In genomic region chrX:2707334-2707760, GRCh38 we compare ENCODE assay signal across 8 cellular contexts. TPM values are rescaled to one million over a fixed set of nuclear protein-coding genes. Genes with fewer than 3 reads are reported as not detected.
DNase-seq lines count a peak whose midpoint lies in the region; ATAC-seq, FAIRE-seq and TF ChIP-seq lines count a peak whose summit lies in the region.

No MANE protein-coding gene starts in this region.

- in situ Hi-C loops in GM13977 (cut with MboI; ENCODE audit: low pct_unique_long_range_greater_than_20kb, low sequenced_read_pairs, unreplicated experiment) (no loop called here), Panc1 (cut with HindIII; ENCODE audit: low pct_unique_long_range_greater_than_20kb, low sequenced_read_pairs) (no loop called here), K562 (cut with MboI) (no loop called here)

- H3K9me1 ChIP-seq in K562 (ENCODE audit: control insufficient read depth, insufficient read depth, low read length): no peaks in the 10 kb centered on the region

- intact Hi-C loops in Panc1 (cut with micrococcal nuclease; ENCODE audit: unreplicated experiment): no loop called here
- intact Hi-C loops in K562 (cut with micrococcal nuclease): no loop called here

- 0 out of 4 replicates have a peak, but pooled peaks of 1 of the 2 experiments have one; percentile 23 for TF ChIP-seq RAD21 in K562 (CRISPR knock-in tag; conservative IDR thresholded peaks at IDR 0.05 in 1 of 2, IDR thresholded peaks at IDR 0.05 in 1 of 2)

- DNase-seq in GM13977 (ENCODE audit: low spot score): peak; percentile 69
- DNase-seq in Panc1 (ENCODE audit: low read depth, low spot score): peak; percentile 50
- DNase-seq in K562 (ENCODE audit: extremely low read depth in 1 of 4, low spot score in 3 of 4): peak in 1 of 4 experiments; percentile 19
- peak; percentile 88 for DNase-seq in kidney epithelial cell (ENCODE audit: low read depth)
- peak; percentile 36 for DNase-seq in stimulated activated CD8-positive, alpha-beta memory T cell treated with anti-CD3 and anti-CD28 coated beads, Interleukin-12 subunit alpha, Interleukin-12 subunit beta, amount 100 ng/mL, for 4 hours (ENCODE audit: low read depth)
- no peak for DNase-seq in COLO668 (lab: John Stamatoyannopoulos, UW; ENCODE audit: unreplicated experiment)
- no peak for DNase-seq in NCI-H345 treated with DMSO at 0.1 percent for 48 hours (lab: John Stamatoyannopoulos, UW; ENCODE audit: unreplicated experiment)

- no TSS peak for BruUV-seq in Panc1 (replicated peaks; lab: Mats Ljungman, UMichigan)
- BruUV-seq in K562 (replicated peaks; lab: Mats Ljungman, UMichigan): no TSS peak

- H3K36me3 ChIP-seq in Panc1 (ENCODE audit: control insufficient read depth, insufficient read depth, low read length): no peaks in the 10 kb centered on the region
- no peaks in the 10 kb centered on the region for H3K36me3 ChIP-seq in K562 (ENCODE audit: control insufficient read depth, insufficient read depth, low read length)
- H3K36me3 ChIP-seq in kidney epithelial cell (ENCODE audit: control insufficient read depth, insufficient read depth, low read length): no peaks in the 10 kb centered on the region

- no peak for FAIRE-seq in K562 (lab: Jason Lieb, UNC)

- 15% methylated on average over 10 of the region's 12 CpGs for WGBS in K562 (ENCODE audit: insufficient coverage, low coverage, missing lambda C conversion rate)

- no peak overlapping the region for H3K4me2 ChIP-seq in K562 (ENCODE audit: insufficient read depth, low read length)

- H3K79me2 ChIP-seq in K562 (ENCODE audit: control insufficient read depth, insufficient read depth, low read length): no peaks in the 10 kb centered on the region

- H3K27ac ChIP-seq in Panc1 (ENCODE audit: low read length) (no peak overlapping the region), K562 (ENCODE audit: extremely low read depth, low read depth, low read length) (peak overlapping the region; percentile 40; the same call in 1 of the 3 replicates)

- H2AFZ ChIP-seq in K562 (ENCODE audit: low read depth, low read length): no peak overlapping the region

- no peaks in the 10 kb centered on the region for H4K20me1 ChIP-seq in K562 (replicated peaks; ENCODE audit: control insufficient read depth, insufficient read depth, low read length)

- TF ChIP-seq CTCF in GM13977 (IDR thresholded peaks at IDR 0.05; ENCODE audit: extremely low read depth, insufficient read depth, missing control alignments) (no peak), Panc1 (IDR thresholded peaks at IDR 0.05) (no peak), K562 (IDR thresholded peaks at IDR 0.05 in 2 of 3, conservative IDR thresholded peaks at IDR 0.05 in 1 of 3; ENCODE audit: insufficient read depth in 2 of 3, low read depth in 1 of 3, low read length in 3 of 3) (no peak), kidney epithelial cell (IDR thresholded peaks at IDR 0.05; ENCODE audit: insufficient read depth, low read length, poor library complexity, severe bottlenecking) (no peak)

- no peak for TF ChIP-seq POLR2A in K562 (conservative IDR thresholded peaks at IDR 0.05)

- ATAC-seq in HG02763 (IDR thresholded peaks at IDR 0.05; ENCODE audit: unreplicated experiment) (peak; percentile 92), Panc1 (peak; percentile 63), K562 (no peak; the same call in 1 of the 3 replicates)

- H3K9ac ChIP-seq in K562 (ENCODE audit: insufficient read depth in 1 of 2, low read depth in 2 of 2, low read length in 2 of 2): no peak overlapping the region

- H3K4me1 ChIP-seq in Panc1 (ENCODE audit: control insufficient read depth, insufficient read depth, low read length) (no peaks in the 10 kb centered on the region), K562 (replicated peaks in 1 of 2; ENCODE audit: control insufficient read depth in 2 of 2, insufficient read depth in 2 of 2, low read length in 2 of 2) (no peaks in the 10 kb centered on the region; a peak in 1 of 5 replicates)

- POLR2A ChIA-PET in Panc1 (lab: Charles Lee): no interaction called here
- POLR2A ChIA-PET in K562 (lab: Yijun Ruan, JAX): no interaction called here

- TF ChIP-seq EP300 in K562 (IDR thresholded peaks at IDR 0.05; ENCODE audit: low read length): no peak

- CTCF ChIA-PET in Panc1 (lab: Charles Lee): no interaction called here
- CTCF ChIA-PET in K562 (lab: Yijun Ruan, JAX; ENCODE audit: low intra/inter-chr PET ratio): no interaction called here

- H3K27me3 ChIP-seq in Panc1 (ENCODE audit: control insufficient read depth, insufficient read depth, low read length) (no peaks in the 10 kb centered on the region), K562 (ENCODE audit: control insufficient read depth in 2 of 2, insufficient read depth in 2 of 2, low read length in 2 of 2) (no peaks in the 10 kb centered on the region), kidney epithelial cell (ENCODE audit: control insufficient read depth, insufficient read depth, low read length) (no peaks in the 10 kb centered on the region)

- H3K4me3 ChIP-seq in Panc1 (ENCODE audit: low read depth in 2 of 2, low read length in 2 of 2) (no peak overlapping the region), K562 (no peak overlapping the region), kidney epithelial cell (ENCODE audit: low read depth, low read length) (no peak overlapping the region)

- H3K9me3 ChIP-seq in Panc1 (ENCODE audit: control insufficient read depth, insufficient read depth, low read depth, low read length) (no peaks in the 10 kb centered on the region), K562 (replicated peaks; ENCODE audit: control insufficient read depth, insufficient read depth, low read depth, low read length) (no peaks in the 10 kb centered on the region)

TF ChIP-seq in K562, 482 proteins besides CTCF, POLR2A, EP300 and RAD21 (continues in another document):
- TF ChIP-seq CBFA2T3 (IDR thresholded peaks at IDR 0.05) (peak; percentile 42), C11orf30 (IDR thresholded peaks at IDR 0.05; ENCODE audit: low read depth) (0 out of 2 replicates have a peak, but pooled peaks have one; percentile 18), MNT (conservative IDR thresholded peaks at IDR 0.05) (0 out of 4 replicates have a peak, but pooled peaks of 1 of the 2 experiments have one; percentile 29)

RNA-seq across cellular contexts. Expression of gene CD99, which starts 16.3 kb away (rescaled TPM):
- 67.6 TPM for total RNA-seq in Panc1 (2021; ENCODE audit: unreplicated experiment)
- 113 TPM for polyA plus RNA-seq in Panc1 (2012; ENCODE audit: insufficient read length)
- 25.2 and 28.2 TPM in 2 replicates for total RNA-seq in K562 (2011; cell fraction: chromatin; rRNA removed; ENCODE audit: low replicate concordance)
- 23.9 and 33.5 TPM in 2 replicates for total RNA-seq in K562 (2011; cell fraction: nucleolus; rRNA removed)
- total RNA-seq in K562 (2011; cell fraction: nucleoplasm; rRNA removed): 36.3 and 51.0 TPM in 2 replicates
- total RNA-seq in K562 (2014; rRNA removed): 46.4 and 55.3 TPM in 2 replicates
- 23.6 and 23.9 TPM in 2 replicates for total RNA-seq in K562 (2014; rRNA removed; fragmentation: Illumina TruSeq; extraction: Trizol)
- 33.3 and 34.5 TPM in 2 replicates for total RNA-seq in K562 (2015; rRNA removed; fragmentation: Illumina TruSeq; extraction: Trizol)
- total RNA-seq in K562 (2021): 41.2 and 42.3 TPM in 2 replicates
- polyA plus RNA-seq in K562 (2011; rRNA removed): 10.8 and 21.3 TPM in 2 replicates
- polyA plus RNA-seq in K562 (2011; cell fraction: cytosol; rRNA removed): 29.0 and 37.1 TPM in 2 replicates
- polyA plus RNA-seq in K562 (2011; cell fraction: nucleus; rRNA removed): 16.6 and 29.9 TPM in 2 replicates
- polyA plus RNA-seq in K562 (2012): 55.5 and 80.3 TPM in 2 replicates
- polyA plus RNA-seq in K562 (2014; fragmentation: Illumina TruSeq; extraction: Trizol): 40.2 and 41.6 TPM in 2 replicates
- polyA plus RNA-seq in K562 (2014; fragmentation: Nextera tagmentation; extraction: Ambion mirVana): 1 to 10 TPM; 5.0 to 5.6 TPM
- polyA plus RNA-seq in K562 (2014; rRNA removed): 38.4 and 41.5 TPM in 2 replicates
- 8.0 and 17.6 TPM in 2 replicates for polyA minus RNA-seq in K562 (2011; rRNA and poly(A)+ RNA removed)
- polyA minus RNA-seq in K562 (2011; cell fraction: cytosol; rRNA and poly(A)+ RNA removed): 19.2 and 24.3 TPM in 2 replicates
- 3.6 and 8.8 TPM in 2 replicates for polyA minus RNA-seq in K562 (2011; cell fraction: nucleus; rRNA and poly(A)+ RNA removed)
- total RNA-seq in kidney epithelial cell: 152 and 155 TPM in 2 replicates

RNA-seq across cellular contexts. Expression of gene XG, which starts 44.5 kb away (rescaled TPM):
- total RNA-seq in Panc1 (2021; ENCODE audit: unreplicated experiment) (not detected), K562 (2014; rRNA removed) (0.08 TPM in 1 of 2 replicates, not detected in the other), K562 (2014; rRNA removed; fragmentation: Illumina TruSeq; extraction: Trizol) (not detected in 2 replicates), K562 (2015; rRNA removed; fragmentation: Illumina TruSeq; extraction: Trizol) (not detected in 2 replicates), K562 (2021) (not detected in 2 replicates), kidney epithelial cell (0.07 and 0.33 TPM in 2 replicates)
- polyA plus RNA-seq in Panc1 (2012; ENCODE audit: insufficient read length): not detected
- not detected in 2 replicates for total RNA-seq in K562 (2011; cell fraction: chromatin; rRNA removed; ENCODE audit: low replicate concordance)
- total RNA-seq in K562 (2011; cell fraction: nucleolus; rRNA removed): not detected in 2 replicates
- not detected in 2 replicates for total RNA-seq in K562 (2011; cell fraction: nucleoplasm; rRNA removed)
- polyA plus RNA-seq in K562 (2011; rRNA removed) (not detected in 2 replicates), K562 (2014; fragmentation: Illumina TruSeq; extraction: Trizol) (0.12 TPM in 1 of 2 replicates, not detected in the other), K562 (2014; fragmentation: Nextera tagmentation; extraction: Ambion mirVana) (under 1 TPM in 1 of 2 experiments, not detected in 1; 0.03 TPM), K562 (2014; rRNA removed) (not detected in 2 replicates)
- not detected in 2 replicates for polyA plus RNA-seq in K562 (2011; cell fraction: cytosol; rRNA removed)
- not detected in 2 replicates for polyA plus RNA-seq in K562 (2011; cell fraction: nucleus; rRNA removed)
- polyA plus RNA-seq in K562 (2012): 0.16 and 0.28 TPM in 2 replicates
- polyA minus RNA-seq in K562 (2011; rRNA and poly(A)+ RNA removed): 0.09 TPM in 1 of 2 replicates, not detected in the other
- not detected in 2 replicates for polyA minus RNA-seq in K562 (2011; cell fraction: cytosol; rRNA and poly(A)+ RNA removed)
- polyA minus RNA-seq in K562 (2011; cell fraction: nucleus; rRNA and poly(A)+ RNA removed): not detected in 2 replicates

Comparison
In these comparisons a context has a peak if more than half of its experiments do, and no peak if none do; other contexts are left out.
1. DNase-seq: peak in GM13977 (single experiment), Panc1 (single experiment), kidney epithelial cell (single experiment) and stimulated activated CD8-positive, alpha-beta memory T cell treated with anti-CD3 and anti-CD28 coated beads, Interleukin-12 subunit alpha, Interleukin-12 subunit beta, amount 100 ng/mL, for 4 hours (single experiment); none in COLO668 (single experiment) and NCI-H345 treated with DMSO at 0.1 percent for 48 hours (single experiment).